17 cellular contexts compared by ENCODE assay signal in the genomic region with DNA sequence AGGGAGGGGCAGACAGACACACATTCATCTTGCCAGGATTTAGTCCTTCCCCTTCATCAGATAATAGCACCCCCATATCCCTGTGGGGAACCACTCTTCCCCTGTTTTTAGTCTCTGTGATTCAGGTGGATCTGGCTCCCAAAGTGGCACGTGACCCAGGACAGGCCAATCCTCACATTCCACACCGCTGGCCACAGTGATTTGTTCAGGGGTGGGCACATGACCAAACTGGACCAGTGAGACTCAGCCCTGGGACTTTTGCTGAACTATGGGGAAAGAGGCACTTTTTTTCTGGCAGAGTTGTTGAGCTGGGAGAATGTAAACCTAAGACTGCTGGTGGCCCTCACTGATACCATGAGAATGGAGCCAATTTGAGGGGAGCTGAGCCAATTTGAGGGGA. TPM values are rescaled to one million over a fixed set of nuclear protein-coding genes. Genes with fewer than 3 reads are reported as not detected.
DNase-seq lines count a peak whose midpoint lies in the region; ATAC-seq and TF ChIP-seq lines count a peak whose summit lies in the region.
"Had no signal": no experiment of that assay in that cellular context is flagged by ENCODE, and none has a peak within 500 bp of the region (broad histone marks: within the 10 kb centered on the region; RNA-seq: fewer than 3 reads in every experiment).

No MANE protein-coding gene starts in this region.

- intact Hi-C loops in HCT116 (cut with micrococcal nuclease) (no loop called here), transverse colon (cut with DNase I; ENCODE audit: low total_unique reads) (no loop called here)
- intact Hi-C loops in dendritic cell treated with granulocyte-macrophage colony-stimulating factor and Interleukin-4, amounts not matched to agents 40 ng/mL and 50 ng/mL, for 4 days (cut with micrococcal nuclease): no loop called here

- peaks cover 23% of the 10 kb centered on the region for H3K4me1 Mint-ChIP-seq in dendritic cell treated with granulocyte-macrophage colony-stimulating factor and Interleukin-4, amounts not matched to agents 40 ng/mL and 50 ng/mL, for 4 days (ENCODE audit: low read depth)
- H3K4me1 Mint-ChIP-seq: CD4-positive, alpha-beta memory T cell had no signal

- DNase-seq in HCT116 (ENCODE audit: low read depth, low spot score): no peak
- no peak for DNase-seq in RWPE2 (ENCODE audit: low spot score)
- DNase-seq in transverse colon: no peak
- no peak for DNase-seq in tibial nerve (ENCODE audit: low spot score in 2 of 2)
- DNase-seq in cerebellum (ENCODE audit: low spot score): no peak
- no peak for DNase-seq in NCI-H1436 (lab: John Stamatoyannopoulos, UW)
- DNase-seq: Calu3; CD4-positive, alpha-beta memory T cell; DMS79; NCI-H1092; NCI-H226; NCI-H524 treated with DMSO at 0.1 percent for 48 hours; SHP77 treated with DMSO at 0.1 percent for 48 hours had no signal

- H3K27me3 Mint-ChIP-seq in dendritic cell treated with granulocyte-macrophage colony-stimulating factor and Interleukin-4, amounts not matched to agents 40 ng/mL and 50 ng/mL, for 4 days: no peaks in the 10 kb centered on the region

- no peak overlapping the region for H3K9ac ChIP-seq in HCT116 (ENCODE audit: low read length)
- H3K9ac ChIP-seq in skeletal muscle tissue (ENCODE audit: low read depth in 1 of 3, low read length in 3 of 3): no peak overlapping the region
- H3K9ac ChIP-seq: KMS-11 had no signal

- H3K9me3 ChIP-seq in HCT116 (ENCODE audit: control insufficient read depth in 1 of 2, insufficient read depth in 1 of 2, low read depth in 1 of 2, low read length in 2 of 2): no peaks in the 10 kb centered on the region
- H3K9me3 ChIP-seq in RWPE2 (ENCODE audit: severe bottlenecking): peaks cover 2% of the 10 kb centered on the region
- no peaks in the 10 kb centered on the region for H3K9me3 ChIP-seq in skeletal muscle tissue (ENCODE audit: control insufficient read depth in 3 of 3, low read length in 3 of 3)
- no peaks in the 10 kb centered on the region for H3K9me3 ChIP-seq in transverse colon
- H3K9me3 ChIP-seq in tibial nerve: no peaks in the 10 kb centered on the region

- CTCF ChIA-PET in HCT116 (lab: Charles Lee): no interaction called here

- no peak overlapping the region for H3K4me2 ChIP-seq in HCT116 (ENCODE audit: low read length)
- H3K4me2 ChIP-seq: GM23338, KMS-11 had no signal

- no peaks in the 10 kb centered on the region for H3K9me2 ChIP-seq in HCT116 (ENCODE audit: insufficient read depth)

- no peaks in the 10 kb centered on the region for H3K36me3 Mint-ChIP-seq in dendritic cell treated with granulocyte-macrophage colony-stimulating factor and Interleukin-4, amounts not matched to agents 40 ng/mL and 50 ng/mL, for 4 days (ENCODE audit: low read depth)
- H3K36me3 Mint-ChIP-seq: CD4-positive, alpha-beta memory T cell had no signal

- H3K4me1 ChIP-seq in HCT116 (ENCODE audit: control insufficient read depth in 1 of 2, insufficient read depth in 2 of 2, low read length in 2 of 2) (peaks cover 0 to 12% of the 10 kb centered on the region in 2 experiments; a peak in 3 of 4 replicates), RWPE2 (ENCODE audit: insufficient read depth, poor library complexity, severe bottlenecking) (no peaks in the 10 kb centered on the region), skeletal muscle tissue (ENCODE audit: control insufficient read depth in 3 of 3, insufficient read depth in 3 of 3, low read length in 3 of 3) (peaks cover 19 to 39% (median 32%) of the 10 kb centered on the region in 3 donors), transverse colon (peaks cover 0 to 26% (median 13%) of the 10 kb centered on the region in 4 donors), tibial nerve (peaks cover 0 to 16% (median 6%) of the 10 kb centered on the region in 4 donors)

- TF ChIP-seq RAD21 in HCT116 (IDR thresholded peaks at IDR 0.05; ENCODE audit: low read depth): no peak

- H4K20me1 ChIP-seq in HCT116 (ENCODE audit: insufficient read depth): no peaks in the 10 kb centered on the region

- no peak overlapping the region for H3K4me3 ChIP-seq in HCT116 (replicated peaks in 1 of 2; ENCODE audit: low read depth in 1 of 2, low read length in 2 of 2)
- no peak overlapping the region for H3K4me3 ChIP-seq in RWPE2 (ENCODE audit: severe bottlenecking)
- no peak overlapping the region for H3K4me3 ChIP-seq in skeletal muscle tissue (ENCODE audit: low read length in 3 of 3)
- no peak overlapping the region for H3K4me3 ChIP-seq in transverse colon
- H3K4me3 ChIP-seq in tibial nerve: no peak overlapping the region
- H3K4me3 ChIP-seq: GM23338 had no signal

- H2AFZ ChIP-seq in HCT116 (ENCODE audit: low read depth, low read length, poor library complexity, severe bottlenecking): no peak overlapping the region
- H2AFZ ChIP-seq: GM23338 had no signal

- H3K36me3 ChIP-seq in HCT116 (ENCODE audit: control insufficient read depth in 1 of 2, insufficient read depth in 2 of 2, low read length in 2 of 2): no peaks in the 10 kb centered on the region
- H3K36me3 ChIP-seq in RWPE2 (ENCODE audit: low read depth): no peaks in the 10 kb centered on the region
- no peaks in the 10 kb centered on the region for H3K36me3 ChIP-seq in skeletal muscle tissue (ENCODE audit: control insufficient read depth in 3 of 3, insufficient read depth in 3 of 3, low read length in 3 of 3)
- no peaks in the 10 kb centered on the region for H3K36me3 ChIP-seq in transverse colon
- H3K36me3 ChIP-seq in tibial nerve: no peaks in the 10 kb centered on the region

- no peak overlapping the region for H3K4me3 Mint-ChIP-seq in dendritic cell treated with granulocyte-macrophage colony-stimulating factor and Interleukin-4, amounts not matched to agents 40 ng/mL and 50 ng/mL, for 4 days
- H3K4me3 Mint-ChIP-seq: CD4-positive, alpha-beta memory T cell; GM23338 had no signal

- TF ChIP-seq CTCF in HCT116 (IDR thresholded peaks at IDR 0.05 in 2 of 3, conservative IDR thresholded peaks at IDR 0.05 in 1 of 3; ENCODE audit: borderline replicate concordance in 1 of 3, insufficient read depth in 1 of 3, low read depth in 2 of 3, low read length in 2 of 3) (no peak), RWPE2 (IDR thresholded peaks at IDR 0.05; ENCODE audit: poor library complexity, severe bottlenecking) (no peak), transverse colon (IDR thresholded peaks at IDR 0.05) (no peak), tibial nerve (IDR thresholded peaks at IDR 0.05) (no peak)

- RAD21 ChIA-PET in HCT116 (lab: Charles Lee; ENCODE audit: low non-redundant PET in 1 of 2, low total read pairs in 2 of 2, uncharacterized antibody in 2 of 2, unreplicated experiment in 2 of 2): no interaction called here

- 82% methylated on average over 2 of the region's 2 CpGs; no CpG with 5 or more reads in 1 of the 2 donors for WGBS in transverse colon (ENCODE audit: low coverage in 1 of 2), 2 donors
- WGBS in tibial nerve, 2 donors: 78 to 95% methylated on average over 2 of the region's 2 CpGs

- H3K27ac ChIP-seq in HCT116 (ENCODE audit: low read depth, low read length): no peak overlapping the region
- no peak overlapping the region for H3K27ac ChIP-seq in RWPE2 (ENCODE audit: poor library complexity, severe bottlenecking)
- H3K27ac ChIP-seq in skeletal muscle tissue (ENCODE audit: low read depth, low read length): peak overlapping the region; percentile 91
- no peak overlapping the region for H3K27ac ChIP-seq in transverse colon
- no peak overlapping the region for H3K27ac ChIP-seq in tibial nerve
- H3K27ac ChIP-seq: KMS-11 had no signal

- POLR2A ChIA-PET in HCT116 (lab: Charles Lee): no interaction called here

- H3K79me2 ChIP-seq in HCT116 (ENCODE audit: insufficient read depth, low read length): no peaks in the 10 kb centered on the region

- peak overlapping the region; percentile 19 for H3K27ac Mint-ChIP-seq in dendritic cell treated with granulocyte-macrophage colony-stimulating factor and Interleukin-4, amounts not matched to agents 40 ng/mL and 50 ng/mL, for 4 days
- H3K27ac Mint-ChIP-seq: CD4-positive, alpha-beta memory T cell; GM23338 had no signal

- no TSS peak for BruUV-seq in HCT116 (replicated peaks; lab: Mats Ljungman, UMichigan)

- in situ Hi-C loops in transverse colon (cut with MboI; ENCODE audit: low pct_ligation_motif_present in 1 of 4, low pct_unique_long_range_greater_than_20kb in 1 of 4, low sequenced_read_pairs in 3 of 4): no loop called here

- ATAC-seq in HCT116: peak; percentile 48
- ATAC-seq in RWPE2 (ENCODE audit: low read depth): peak; percentile 28; the same call in 1 of the 3 replicates
- ATAC-seq: GM23338 had no signal

- no peaks in the 10 kb centered on the region for H3K9me3 Mint-ChIP-seq in dendritic cell treated with granulocyte-macrophage colony-stimulating factor and Interleukin-4, amounts not matched to agents 40 ng/mL and 50 ng/mL, for 4 days
- H3K9me3 Mint-ChIP-seq: CD4-positive, alpha-beta memory T cell; GM23338 had no signal

- H3K27me3 ChIP-seq in HCT116 (ENCODE audit: insufficient read depth, low read length): no peaks in the 10 kb centered on the region
- H3K27me3 ChIP-seq in RWPE2 (ENCODE audit: insufficient read depth, poor library complexity, severe bottlenecking): no peaks in the 10 kb centered on the region
- H3K27me3 ChIP-seq in skeletal muscle tissue (ENCODE audit: control insufficient read depth in 3 of 3, insufficient read depth in 3 of 3, low read length in 3 of 3): no peaks in the 10 kb centered on the region
- H3K27me3 ChIP-seq in transverse colon: no peaks in the 10 kb centered on the region
- H3K27me3 ChIP-seq in tibial nerve: no peaks in the 10 kb centered on the region

- TF ChIP-seq POLR2A in HCT116 (IDR thresholded peaks at IDR 0.05; ENCODE audit: borderline replicate concordance, extremely low read depth, insufficient read depth, insufficient read length) (no peak), transverse colon (IDR thresholded peaks at IDR 0.05) (no peak), tibial nerve (IDR thresholded peaks at IDR 0.05) (no peak)

- TF ChIP-seq EP300 in transverse colon (IDR thresholded peaks at IDR 0.05; ENCODE audit: low read depth): no peak
- TF ChIP-seq EP300 in tibial nerve (IDR thresholded peaks at IDR 0.05): no peak

TF ChIP-seq in HCT116, 20 proteins besides CTCF, POLR2A, EP300 and RAD21 (continues in another document):
- TF ChIP-seq SIN3A (IDR thresholded peaks at IDR 0.05; ENCODE audit: low read depth): no peak
- no peak for TF ChIP-seq EZH2 (IDR thresholded peaks at IDR 0.05)
- no peak for TF ChIP-seq CEBPB (IDR thresholded peaks at IDR 0.05; ENCODE audit: low read depth)

RNA-seq across cellular contexts. Expression of gene KCNJ11, which starts 19.1 kb away (rescaled TPM):
- total RNA-seq in HCT116 (2021; ENCODE audit: unreplicated experiment): 7.5 TPM
- polyA plus RNA-seq in HCT116 (2012): 6.5 and 8.7 TPM in 2 replicates
- 28.2 TPM for total RNA-seq in skeletal muscle tissue
- 100 to 1,000 TPM in 1 of 4 donors, 1 to 10 TPM in 2, not detected in 1; 1.3 to 135 (median 3.5) TPM for total RNA-seq in transverse colon
- 10 to 100 TPM in 1 of 4 donors, 1 to 10 TPM in 2, under 1 TPM in 1; 0.59 to 19.7 (median 3.5) TPM for total RNA-seq in tibial nerve
- total RNA-seq in cerebellum: 10.9 TPM
- total RNA-seq: CD4-positive, alpha-beta memory T cell had no signal

RNA-seq across cellular contexts. Expression of gene NCR3LG1, which starts 56.0 kb away (rescaled TPM):
- total RNA-seq in HCT116 (2021; ENCODE audit: unreplicated experiment) (1.5 TPM), skeletal muscle tissue (0.52 TPM), transverse colon (10 to 100 TPM in 2 of 4 donors, 1 to 10 TPM in 2; 5.2 to 11.7 (median 9.4) TPM), tibial nerve (1 to 10 TPM; 1.0 to 2.2 (median 2.0) TPM), cerebellum (9.1 TPM)
- polyA plus RNA-seq in HCT116 (2012): 0.66 and 0.87 TPM in 2 replicates
